Comparison of ENCODE assay signal across 9 cellular contexts in the genomic region with DNA sequence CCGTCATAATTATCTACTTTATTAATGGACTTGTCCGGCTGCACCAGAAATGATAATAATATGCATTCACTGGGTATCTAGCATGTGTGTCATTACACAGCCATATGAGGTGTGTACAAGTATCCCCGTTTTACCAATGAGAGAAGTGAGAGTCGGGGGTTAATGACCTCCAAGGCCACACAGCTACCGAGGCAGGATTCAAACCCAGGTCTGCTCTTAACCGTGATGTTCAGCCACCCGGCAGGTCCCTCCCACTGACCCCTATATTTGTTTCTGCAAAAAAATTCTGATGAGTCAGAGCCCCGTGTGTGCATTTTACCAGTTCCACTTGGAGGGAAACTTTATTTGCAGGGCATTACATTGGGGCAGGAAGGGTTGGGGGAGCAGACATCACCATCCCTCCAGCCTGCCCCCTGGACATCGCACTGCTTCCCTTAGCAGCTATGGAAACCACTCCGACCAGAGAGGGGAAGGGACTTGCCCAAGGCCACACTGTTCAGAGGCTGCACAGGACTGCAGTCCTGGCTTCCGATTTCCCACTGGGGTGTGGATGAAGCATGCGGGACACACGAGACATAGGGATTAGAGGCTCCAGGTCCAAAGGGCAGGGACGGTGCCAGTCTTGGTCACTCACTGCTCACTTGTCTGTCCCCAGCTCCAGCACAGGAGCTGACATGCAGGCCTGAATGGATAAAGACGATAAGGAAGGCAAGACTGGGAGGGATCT. TPM values are rescaled to one million over a fixed set of nuclear protein-coding genes. Genes with fewer than 3 reads are reported as not detected.
DNase-seq lines count a peak whose midpoint lies in the region; ATAC-seq and TF ChIP-seq lines count a peak whose summit lies in the region.
"Had no signal": no experiment of that assay in that cellular context is flagged by ENCODE, and none has a peak within 500 bp of the region (broad histone marks: within the 10 kb centered on the region; RNA-seq: fewer than 3 reads in every experiment).

No MANE protein-coding gene starts in this region.

- H3K36me3 Mint-ChIP-seq in activated T-helper 17 cell treated with anti-CD3 and anti-CD28 coated beads, Interleukin-2, amount 50 U/mL, for 72 hours (ENCODE audit: low read depth): no peaks in the 10 kb centered on the region
- H3K36me3 Mint-ChIP-seq in nephron (ENCODE audit: low read depth): no peaks in the 10 kb centered on the region

- DNase-seq in DMS 273 treated with DMSO at 0.1 percent for 48 hours (lab: John Stamatoyannopoulos, UW) (no peak), HK-2 (ENCODE audit: unreplicated experiment) (no peak), inferior parietal cortex (ENCODE audit: extremely low spot score) (no peak)
- DNase-seq: NCI-H1436 had no signal

- H3K4me3 Mint-ChIP-seq in activated T-helper 17 cell treated with anti-CD3 and anti-CD28 coated beads, Interleukin-2, amount 50 U/mL, for 72 hours: peak overlapping the region; percentile 69
- H3K4me3 Mint-ChIP-seq in nephron: peak overlapping the region in 2 of 3 experiments; percentile 7 to 28

- H3K4me3 ChIP-seq in GM08714 (ENCODE audit: low read length): peak overlapping the region; percentile 14; the same call in 1 of the 2 replicates

- H3K27me3 Mint-ChIP-seq in activated T-helper 17 cell treated with anti-CD3 and anti-CD28 coated beads, Interleukin-2, amount 50 U/mL, for 72 hours: no peaks in the 10 kb centered on the region
- H3K27me3 Mint-ChIP-seq in nephron (ENCODE audit: low read depth): peaks cover 9% of the 10 kb centered on the region

- peaks cover 7% of the 10 kb centered on the region for H3K4me1 Mint-ChIP-seq in activated T-helper 17 cell treated with anti-CD3 and anti-CD28 coated beads, Interleukin-2, amount 50 U/mL, for 72 hours
- peaks cover 37% of the 10 kb centered on the region for H3K4me1 Mint-ChIP-seq in nephron

- no peaks in the 10 kb centered on the region for H3K9me3 Mint-ChIP-seq in activated T-helper 17 cell treated with anti-CD3 and anti-CD28 coated beads, Interleukin-2, amount 50 U/mL, for 72 hours
- H3K9me3 Mint-ChIP-seq in nephron: no peaks in the 10 kb centered on the region

- peak overlapping the region; percentile 89 for H3K27ac Mint-ChIP-seq in activated T-helper 17 cell treated with anti-CD3 and anti-CD28 coated beads, Interleukin-2, amount 50 U/mL, for 72 hours
- H3K27ac Mint-ChIP-seq in nephron: peak overlapping the region; percentile 9 to 36 (median 15)

- ATAC-seq in HG02885 (IDR thresholded peaks at IDR 0.05; ENCODE audit: poor library complexity, unreplicated experiment) (peak; percentile 13), HG02852 (IDR thresholded peaks at IDR 0.05; ENCODE audit: unreplicated experiment) (no peak)
- ATAC-seq in activated T-helper 17 cell treated with anti-CD3 and anti-CD28 coated beads, Interleukin-2, amount 50 U/mL, for 72 hours (replicated peaks): no peak

- TF ChIP-seq CTCF in nephron (IDR thresholded peaks at IDR 0.05; ENCODE audit: unreplicated experiment in 3 of 3): no peak

RNA-seq across cellular contexts. Expression of a gene that starts 10.1 kb away (rescaled TPM):
- 1 to 10 TPM; 5.1 to 6.4 TPM for total RNA-seq in activated T-helper 17 cell treated with anti-CD3 and anti-CD28 coated beads, Interleukin-2, amount 50 U/mL, for 72 hours

RNA-seq across cellular contexts. Expression of a gene that starts 46.4 kb away (rescaled TPM):
- total RNA-seq in activated T-helper 17 cell treated with anti-CD3 and anti-CD28 coated beads, Interleukin-2, amount 50 U/mL, for 72 hours: 10 to 100 TPM; 10.5 to 14.0 TPM
